ENCODE assay signal across 27 cellular contexts in the genomic region with DNA sequence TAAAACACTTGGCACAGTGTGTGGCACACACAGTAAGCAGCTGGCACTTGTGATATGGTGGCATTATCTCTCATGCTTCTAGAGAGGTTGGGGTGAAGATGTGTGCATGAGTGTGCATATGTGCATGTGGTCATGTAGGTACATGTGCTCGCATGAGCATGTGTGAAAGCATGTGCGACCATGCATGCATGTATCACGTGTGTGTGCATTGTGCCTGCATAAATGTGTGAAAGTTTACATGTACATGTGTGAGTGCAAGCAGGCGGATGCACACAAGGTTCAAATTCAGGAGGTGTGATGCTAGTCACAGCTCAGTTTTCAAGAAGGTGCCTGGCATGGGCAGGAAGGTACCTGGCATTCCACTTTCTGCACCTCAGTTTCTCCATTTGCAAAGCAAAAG.
"Had no signal": no experiment of that assay in that cellular context is flagged by ENCODE, and none has a peak within 500 bp of the region (broad histone marks: within the 10 kb centered on the region; RNA-seq: fewer than 3 reads in every experiment).

No MANE protein-coding gene starts in this region.

- H3K9me3 ChIP-seq: ascending aorta, breast epithelium, colonic mucosa, esophagus squamous epithelium, gastroesophageal sphincter had no signal

- DNase-seq: activated CD4-positive, alpha-beta memory T cell treated with anti-CD3 and anti-CD28 coated beads for 36 hours; activated CD4-positive, alpha-beta T cell treated with anti-CD3 and anti-CD28 coated beads for 36 hours; activated CD4-positive, alpha-beta T cell treated with anti-CD3 and anti-CD28 coated beads, Interleukin-2, amount 10 ng/mL, durations not matched to agents 24 days and 14 days; activated CD4-positive, CD25-positive, alpha-beta regulatory T cell; activated CD4-positive, CD25-positive, alpha-beta regulatory T cell treated with anti-CD3 and anti-CD28 coated beads, Interleukin-2, amount 50 U/mL, for 72 hours; activated CD8-positive, alpha-beta T cell treated with anti-CD3 and anti-CD28 coated beads, Interleukin-2, amount 10 ng/mL, durations not matched to agents 7 days and 5 days; activated gamma-delta T cell; activated naive CD4-positive, alpha-beta T cell; activated naive CD4-positive, alpha-beta T cell treated with anti-CD3 and anti-CD28 coated beads, Interleukin-2, amount 10 ng/mL, durations not matched to agents 7 days and 5 days; activated naive CD8-positive, alpha-beta T cell treated with anti-CD3 and anti-CD28 coated beads, Interleukin-2, amount 10 ng/mL, durations not matched to agents 7 days and 5 days; activated T-cell treated with anti-CD3 and anti-CD28 coated beads for 4 hours; activated T-cell treated with anti-CD3 and anti-CD28 coated beads, Interleukin-2, amount 50 U/mL, for 24 hours; activated T-cell treated with anti-CD3 and anti-CD28 coated beads, Interleukin-2, amount 50 U/mL, for 72 hours; central memory CD4-positive, alpha-beta T cell; cerebellar nuclear complex; colonic mucosa; effector memory CD4-positive, alpha-beta T cell; esophagus squamous epithelium; foreskin melanocyte; T-helper 2 cell had no signal

- H3K36me3 ChIP-seq: ascending aorta, breast epithelium, cardiac muscle cell, colonic mucosa, esophagus squamous epithelium, gastroesophageal sphincter had no signal

- H3K27me3 ChIP-seq: ascending aorta, colonic mucosa had no signal

- ATAC-seq: activated CD4-positive, alpha-beta T cell treated with anti-CD3 and anti-CD28 coated beads for 36 hours; activated CD8-positive, alpha-beta T cell treated with anti-CD3 and anti-CD28 coated beads, Interleukin-2, amount 10 ng/mL, durations not matched to agents 7 days and 5 days; activated naive CD4-positive, alpha-beta T cell treated with anti-CD3 and anti-CD28 coated beads, Interleukin-2, amount 50 U/mL, for 72 hours; activated T-cell treated with anti-CD3 and anti-CD28 coated beads, Interleukin-2, amount 50 U/mL, for 72 hours; gastroesophageal sphincter had no signal

- H3K4me1 ChIP-seq: ascending aorta, breast epithelium, colonic mucosa, gastroesophageal sphincter had no signal

- H3K4me3 ChIP-seq: ascending aorta, breast epithelium, cardiac muscle cell, colonic mucosa, dorsolateral prefrontal cortex, esophagus squamous epithelium, gastroesophageal sphincter had no signal

- H3K27ac ChIP-seq: ascending aorta, breast epithelium, cardiac muscle cell, colonic mucosa, dorsolateral prefrontal cortex, epithelial cell of prostate, esophagus squamous epithelium, gastroesophageal sphincter had no signal
